In the genomic region with DNA sequence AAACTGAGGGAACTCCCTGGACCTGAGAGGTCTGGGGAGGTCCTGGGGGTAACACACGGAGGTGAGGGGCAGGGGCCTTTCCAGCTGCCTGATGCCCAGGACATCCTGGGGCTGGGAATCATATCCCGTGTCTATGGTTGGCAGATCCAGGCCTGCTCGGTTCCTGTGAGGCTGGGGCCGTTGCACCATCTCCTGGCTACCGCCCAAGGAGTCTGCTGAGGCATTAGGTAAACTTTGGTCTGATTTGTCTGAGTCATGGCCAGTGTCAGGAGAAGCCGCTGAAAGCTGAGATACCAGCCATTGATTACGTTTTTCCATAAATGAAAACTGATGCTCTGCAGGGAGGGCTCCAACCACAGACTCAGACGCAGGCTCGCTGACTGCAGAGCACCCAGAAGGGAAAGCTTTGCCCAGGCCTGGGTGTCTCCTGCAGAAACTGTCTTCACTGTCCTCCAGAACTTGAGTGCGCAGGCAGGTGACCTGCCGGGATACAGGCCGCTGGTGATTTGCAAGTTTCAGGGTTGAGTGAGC, we compare ENCODE assay signal across 8 cellular contexts. TPM values are rescaled to one million over a fixed set of nuclear protein-coding genes. Genes with fewer than 3 reads are reported as not detected.
DNase-seq lines count a peak whose midpoint lies in the region; ATAC-seq and TF ChIP-seq lines count a peak whose summit lies in the region.

No MANE protein-coding gene starts in this region.

- H3K27me3 ChIP-seq in Peyer's patch (no peaks in the 10 kb centered on the region), prostate gland (replicated peaks; ENCODE audit: insufficient read depth) (no peaks in the 10 kb centered on the region)

- ATAC-seq in activated T-helper 17 cell treated with anti-CD3 and anti-CD28 coated beads, Interleukin-2, amount 50 U/mL, for 72 hours (replicated peaks): no peak
- ATAC-seq in HG03432 (IDR thresholded peaks at IDR 0.05; ENCODE audit: unreplicated experiment): no peak
- ATAC-seq in GM19324 (IDR thresholded peaks at IDR 0.05; ENCODE audit: low FRiP score, unreplicated experiment): no peak

- no peak for TF ChIP-seq CTCF in Peyer's patch (IDR thresholded peaks at IDR 0.05)
- TF ChIP-seq CTCF in prostate gland (IDR thresholded peaks at IDR 0.05): no peak

- no peaks in the 10 kb centered on the region for H3K9me3 ChIP-seq in Peyer's patch
- no peaks in the 10 kb centered on the region for H3K9me3 ChIP-seq in prostate gland

- peaks cover 79% of the 10 kb centered on the region for H3K36me3 Mint-ChIP-seq in activated T-helper 17 cell treated with anti-CD3 and anti-CD28 coated beads, Interleukin-2, amount 50 U/mL, for 72 hours (ENCODE audit: low read depth)

- intact Hi-C loops in prostate gland (cut with DNase I): loop anchor here (2.0 kb wide), 1 partner anchor 13 kb away; a partner anchor contains a TSS

- H3K27ac ChIP-seq in Peyer's patch: peak overlapping the region; percentile 40 to 86 (median 61)
- H3K27ac ChIP-seq in prostate gland: peak overlapping the region; percentile 64 to 69

- DNase-seq in DMS79 (lab: John Stamatoyannopoulos, UW) (peak; percentile 31), Peyer's patch (peak; percentile 42 to 94 (median 86)), fibroblast of gingiva (ENCODE audit: low read depth) (peak; percentile 100), prostate gland (ENCODE audit: low spot score) (peak; percentile 97), NCI-H345 treated with DMSO at 0.1 percent for 48 hours (lab: John Stamatoyannopoulos, UW; ENCODE audit: unreplicated experiment) (no peak)

- TF ChIP-seq POLR2A in Peyer's patch (IDR thresholded peaks at IDR 0.05) (peak in 1 of 2 donors; percentile 10), prostate gland (IDR thresholded peaks at IDR 0.05) (no peak)

- no peaks in the 10 kb centered on the region for H3K36me3 ChIP-seq in Peyer's patch
- no peaks in the 10 kb centered on the region for H3K36me3 ChIP-seq in prostate gland

- peaks cover 0 to 54% (median 13%) of the 10 kb centered on the region in 4 donors for H3K4me1 ChIP-seq in Peyer's patch
- H3K4me1 ChIP-seq in prostate gland (replicated peaks): peaks cover 15% of the 10 kb centered on the region

- no peaks in the 10 kb centered on the region for H3K27me3 Mint-ChIP-seq in activated T-helper 17 cell treated with anti-CD3 and anti-CD28 coated beads, Interleukin-2, amount 50 U/mL, for 72 hours

- H3K9me3 Mint-ChIP-seq in activated T-helper 17 cell treated with anti-CD3 and anti-CD28 coated beads, Interleukin-2, amount 50 U/mL, for 72 hours: no peaks in the 10 kb centered on the region

- H3K4me3 ChIP-seq in Peyer's patch (no peak overlapping the region), prostate gland (no peak overlapping the region)

- peaks cover 26% of the 10 kb centered on the region for H3K4me1 Mint-ChIP-seq in activated T-helper 17 cell treated with anti-CD3 and anti-CD28 coated beads, Interleukin-2, amount 50 U/mL, for 72 hours

- no peak overlapping the region for H3K4me3 Mint-ChIP-seq in activated T-helper 17 cell treated with anti-CD3 and anti-CD28 coated beads, Interleukin-2, amount 50 U/mL, for 72 hours

- 33% methylated on average over 12 of the region's 12 CpGs for WGBS in prostate gland

- H3K27ac Mint-ChIP-seq in activated T-helper 17 cell treated with anti-CD3 and anti-CD28 coated beads, Interleukin-2, amount 50 U/mL, for 72 hours: no peak overlapping the region

RNA-seq across cellular contexts. Expression of a gene that starts 14.2 kb away (rescaled TPM):
- 10 to 100 TPM; 34.3 to 61.1 (median 39.1) TPM for total RNA-seq in Peyer's patch
- total RNA-seq in prostate gland: 10 to 100 TPM; 40.2 to 52.4 TPM
- total RNA-seq in activated T-helper 17 cell treated with anti-CD3 and anti-CD28 coated beads, Interleukin-2, amount 50 U/mL, for 72 hours: 10 to 100 TPM; 36.5 to 63.6 TPM
